Comparison of ENCODE assay signal across 13 cellular contexts in genomic region chr11:45333023-45333422, GRCh38. TPM values are rescaled to one million over a fixed set of nuclear protein-coding genes. Genes with fewer than 3 reads are reported as not detected.
A peak's percentile ranks its signal among the peaks of the same experiment; 100 is the strongest.
DNase-seq lines count a peak whose midpoint lies in the region; ATAC-seq, FAIRE-seq and TF ChIP-seq lines count a peak whose summit lies in the region.
"Had no signal": no experiment of that assay in that cellular context is flagged by ENCODE, and none has a peak within 500 bp of the region (broad histone marks: within the 10 kb centered on the region; RNA-seq: fewer than 3 reads in every experiment).

No MANE protein-coding gene starts in this region.

- DNase-seq in NCI-H1092 treated with DMSO at 0.1 percent for 48 hours (lab: John Stamatoyannopoulos, UW): peak; percentile 44
- no peak for DNase-seq in NCI-H1092 (lab: John Stamatoyannopoulos, UW)
- no peak for DNase-seq in astrocyte (ENCODE audit: low read depth)
- DNase-seq in tibial artery: no peak
- DNase-seq in GM13977 (ENCODE audit: low spot score): no peak
- no peak for DNase-seq in hippocampal formation (lab: John Stamatoyannopoulos, UW)
- DNase-seq: activated CD8-positive, alpha-beta memory T cell treated with anti-CD3 and anti-CD28 coated beads, Interleukin-2, amount 10 ng/mL, durations not matched to agents 7 days and 5 days had no signal

- FAIRE-seq in astrocyte (lab: Jason Lieb, UNC): no peak

- TF ChIP-seq CTCF in astrocyte (IDR thresholded peaks at IDR 0.05; ENCODE audit: insufficient read depth, low read depth, low read length) (no peak), tibial artery (IDR thresholded peaks at IDR 0.05) (no peak), GM13977 (IDR thresholded peaks at IDR 0.05; ENCODE audit: extremely low read depth, insufficient read depth, missing control alignments) (no peak)

- no peaks in the 10 kb centered on the region for H3K9me3 ChIP-seq in astrocyte (ENCODE audit: insufficient read depth, low read depth, low read length)
- H3K9me3 ChIP-seq in tibial artery: no peaks in the 10 kb centered on the region

- H3K4me3 Mint-ChIP-seq in astrocyte (ENCODE audit: unreplicated experiment): no peak overlapping the region
- H3K4me3 Mint-ChIP-seq: activated CD8-positive, alpha-beta memory T cell treated with anti-CD3 and anti-CD28 coated beads, Interleukin-2, amount 10 ng/mL, durations not matched to agents 7 days and 5 days; endodermal cell; stimulated activated effector memory CD8-positive, alpha-beta T cell treated with anti-CD3 and anti-CD28 coated beads, Interleukin-12 subunit alpha, Interleukin-12 subunit beta, amount 100 ng/mL, for 72 hours had no signal

- no peak overlapping the region for H3K27ac ChIP-seq in astrocyte (ENCODE audit: low read depth, low read length)
- H3K27ac ChIP-seq in layer of hippocampus (ENCODE audit: low read depth, low read length): peak overlapping the region; percentile 1
- peak overlapping the region; percentile 69 to 72 for H3K27ac ChIP-seq in tibial artery
- H3K27ac ChIP-seq: 22Rv1, HL-60 had no signal

- in situ Hi-C loops in GM13977 (cut with MboI; ENCODE audit: low pct_unique_long_range_greater_than_20kb, low sequenced_read_pairs, unreplicated experiment): no loop called here

- H3K79me2 ChIP-seq in astrocyte (ENCODE audit: insufficient read depth, low read length): no peaks in the 10 kb centered on the region

- H3K36me3 Mint-ChIP-seq in astrocyte (ENCODE audit: low read depth, unreplicated experiment): no peaks in the 10 kb centered on the region
- H3K36me3 Mint-ChIP-seq: activated CD8-positive, alpha-beta memory T cell treated with anti-CD3 and anti-CD28 coated beads, Interleukin-2, amount 10 ng/mL, durations not matched to agents 7 days and 5 days; stimulated activated effector memory CD8-positive, alpha-beta T cell treated with anti-CD3 and anti-CD28 coated beads, Interleukin-12 subunit alpha, Interleukin-12 subunit beta, amount 100 ng/mL, for 72 hours had no signal

- no peak for ATAC-seq in GM21367 (IDR thresholded peaks at IDR 0.05; ENCODE audit: unreplicated experiment)

- intact Hi-C loops in tibial artery (cut with DNase I; ENCODE audit: low total_unique reads): loop anchor here (2.0 to 10.0 kb wide), 2 partner anchors 222 to 388 kb away; no protein-coding TSS in a partner anchor

- no peaks in the 10 kb centered on the region for H3K4me1 Mint-ChIP-seq in astrocyte (ENCODE audit: low read depth, unreplicated experiment)
- H3K4me1 Mint-ChIP-seq: activated CD8-positive, alpha-beta memory T cell treated with anti-CD3 and anti-CD28 coated beads, Interleukin-2, amount 10 ng/mL, durations not matched to agents 7 days and 5 days; endodermal cell had no signal

- H3K36me3 ChIP-seq in astrocyte (ENCODE audit: insufficient read depth, low read length) (no peaks in the 10 kb centered on the region), tibial artery (no peaks in the 10 kb centered on the region)

- no peak overlapping the region for H3K4me3 ChIP-seq in astrocyte (ENCODE audit: insufficient read depth, low read depth, low read length)
- peak overlapping the region; percentile 30 to 36 for H3K4me3 ChIP-seq in tibial artery

- H4K20me1 ChIP-seq in astrocyte (ENCODE audit: insufficient read depth, low read length): no peaks in the 10 kb centered on the region

- peaks cover 55% of the 10 kb centered on the region for H3K27me3 Mint-ChIP-seq in astrocyte (ENCODE audit: low read depth, unreplicated experiment)

- peak overlapping the region; percentile 32 for H3K4me2 ChIP-seq in astrocyte (ENCODE audit: low read length)

- no peak overlapping the region for H3K9ac ChIP-seq in astrocyte (ENCODE audit: low read length)

- H3K9me3 Mint-ChIP-seq in astrocyte (ENCODE audit: unreplicated experiment): peaks cover 4% of the 10 kb centered on the region
- H3K9me3 Mint-ChIP-seq: endodermal cell; stimulated activated effector memory CD8-positive, alpha-beta T cell treated with anti-CD3 and anti-CD28 coated beads, Interleukin-12 subunit alpha, Interleukin-12 subunit beta, amount 100 ng/mL, for 72 hours had no signal

- peaks cover 15% of the 10 kb centered on the region for H3K27me3 ChIP-seq in astrocyte (ENCODE audit: insufficient read depth, low read length)
- no peaks in the 10 kb centered on the region for H3K27me3 ChIP-seq in layer of hippocampus (ENCODE audit: control insufficient read depth, insufficient read depth, low read length)
- peaks cover 0 to 3% of the 10 kb centered on the region in 2 donors for H3K27me3 ChIP-seq in tibial artery

- no peak overlapping the region for H3K27ac Mint-ChIP-seq in astrocyte (ENCODE audit: unreplicated experiment)
- H3K27ac Mint-ChIP-seq: activated CD8-positive, alpha-beta memory T cell treated with anti-CD3 and anti-CD28 coated beads, Interleukin-2, amount 10 ng/mL, durations not matched to agents 7 days and 5 days; endodermal cell; stimulated activated effector memory CD8-positive, alpha-beta T cell treated with anti-CD3 and anti-CD28 coated beads, Interleukin-12 subunit alpha, Interleukin-12 subunit beta, amount 100 ng/mL, for 72 hours had no signal

- peaks cover 5% of the 10 kb centered on the region for H3K4me1 ChIP-seq in astrocyte (ENCODE audit: insufficient read depth, low read length)
- H3K4me1 ChIP-seq in tibial artery: peaks cover 0 to 22% (median 8%) of the 10 kb centered on the region in 4 donors

- H2AFZ ChIP-seq in astrocyte (ENCODE audit: low read depth, low read length): no peak overlapping the region

RNA-seq across cellular contexts. Expression of gene SYT13, which starts 46.9 kb away (rescaled TPM):
- total RNA-seq in astrocyte: 0.50 and 1.4 TPM in 2 replicates
- total RNA-seq: activated CD8-positive, alpha-beta memory T cell treated with anti-CD3 and anti-CD28 coated beads, Interleukin-2, amount 10 ng/mL, durations not matched to agents 7 days and 5 days had no signal
